In the genomic region with DNA sequence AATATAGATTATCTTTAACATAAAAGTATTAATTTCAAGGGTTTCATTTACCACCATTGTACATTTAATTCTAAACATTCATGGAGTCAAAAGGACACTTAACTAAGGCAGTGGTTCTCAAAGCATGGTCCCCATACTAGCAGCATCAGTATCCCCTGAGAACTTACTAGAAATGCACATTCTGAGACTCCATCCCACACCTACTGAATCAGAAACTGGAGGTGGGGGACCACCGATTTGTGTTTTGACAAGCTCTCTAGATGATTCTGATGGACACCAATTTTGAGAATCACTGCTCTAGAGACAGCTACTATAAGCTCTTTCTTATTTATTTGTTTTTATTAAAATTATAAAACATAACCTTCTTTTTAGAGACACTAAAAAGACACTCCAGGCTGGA, we compare ENCODE assay signal across 3 cellular contexts.
"Had no signal": no experiment of that assay in that cellular context is flagged by ENCODE, and none has a peak within 500 bp of the region (broad histone marks: within the 10 kb centered on the region; RNA-seq: fewer than 3 reads in every experiment).

No MANE protein-coding gene starts in this region.

- ATAC-seq: GM12878 had no signal

- DNase-seq: GDM1, GF-D8 had no signal
